ENCODE assay signal across 27 cellular contexts in the genomic region with DNA sequence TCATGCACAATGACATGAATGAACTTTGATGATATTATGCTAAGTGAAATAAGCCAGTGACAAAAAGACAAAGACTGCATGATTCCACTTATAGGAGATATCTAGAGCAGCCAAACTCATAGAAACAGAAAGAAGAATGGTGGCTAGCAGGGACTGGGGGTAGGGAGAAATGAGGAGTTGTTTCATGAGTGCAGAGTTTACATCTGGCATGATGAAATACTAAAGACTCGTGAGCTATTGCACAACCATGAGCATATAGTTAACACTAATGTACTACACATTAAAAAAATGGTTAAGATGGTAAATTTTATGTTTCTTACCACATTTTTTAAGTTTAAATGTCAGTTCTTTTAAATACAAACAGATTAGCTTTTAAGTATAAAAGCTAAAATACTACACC. TPM values are rescaled to one million over a fixed set of nuclear protein-coding genes. Genes with fewer than 3 reads are reported as not detected.
DNase-seq lines count a peak whose midpoint lies in the region; ATAC-seq and TF ChIP-seq lines count a peak whose summit lies in the region.
"Had no signal": no experiment of that assay in that cellular context is flagged by ENCODE, and none has a peak within 500 bp of the region (broad histone marks: within the 10 kb centered on the region; RNA-seq: fewer than 3 reads in every experiment).

No MANE protein-coding gene starts in this region.

- no peak for ATAC-seq in HG03342 (IDR thresholded peaks at IDR 0.05; ENCODE audit: unreplicated experiment)
- ATAC-seq: activated CD4-positive, CD25-positive, alpha-beta regulatory T cell treated with anti-CD3 and anti-CD28 coated beads, Interleukin-2, amount 50 U/mL, for 24 hours; activated T-cell treated with anti-CD3 and anti-CD28 coated beads, Interleukin-2, amount 50 U/mL, for 4 hours; lower lobe of right lung; stimulated activated naive CD8-positive, alpha-beta T cell treated with anti-CD3 and anti-CD28 coated beads, Interleukin-15, amount 100 ng/mL, for 72 hours had no signal

- H3K4me3 Mint-ChIP-seq in type B pancreatic cell = no peak overlapping the region
- H3K4me3 Mint-ChIP-seq: activated naive CD4-positive, alpha-beta T cell treated with anti-CD3 and anti-CD28 coated beads, Interleukin-2, amount 10 ng/mL, durations not matched to agents 7 days and 5 days; activated T-cell treated with anti-CD3 and anti-CD28 coated beads, Interleukin-2, amount 50 U/mL, for 4 hours; HFFc6; stimulated activated naive CD8-positive, alpha-beta T cell treated with anti-CD3 and anti-CD28 coated beads, Interleukin-15, amount 100 ng/mL, for 72 hours had no signal

- H3K27ac Mint-ChIP-seq in type B pancreatic cell = peak overlapping the region; percentile 86
- H3K27ac Mint-ChIP-seq: activated naive CD4-positive, alpha-beta T cell treated with anti-CD3 and anti-CD28 coated beads, Interleukin-2, amount 10 ng/mL, durations not matched to agents 7 days and 5 days; HFFc6; stimulated activated naive CD8-positive, alpha-beta T cell treated with anti-CD3 and anti-CD28 coated beads, Interleukin-15, amount 100 ng/mL, for 72 hours had no signal

- peak; percentile 68 for DNase-seq in SIG-M5 treated with dmso at 0.1 percent for 504 hours (lab: John Stamatoyannopoulos, UW; ENCODE audit: unreplicated experiment)
- DNase-seq in SIG-M5 (lab: John Stamatoyannopoulos, UW) = no peak
- peak; percentile 32 for DNase-seq in NOMO-1 treated with dmso at 0.1 percent for 144 hours (lab: John Stamatoyannopoulos, UW; ENCODE audit: unreplicated experiment)
- peak; percentile 51 for DNase-seq in epithelial cell of esophagus (ENCODE audit: low read depth)
- no peak for DNase-seq in type B pancreatic cell (ENCODE audit: extremely low spot score, unreplicated experiment)
- no peak for DNase-seq in GM19240 (ENCODE audit: insufficient read length, low spot score)
- no peak for DNase-seq in NCI-H226
- DNase-seq: activated CD8-positive, alpha-beta memory T cell treated with anti-CD3 and anti-CD28 coated beads for 24 hours; activated naive CD4-positive, alpha-beta T cell treated with anti-CD3 and anti-CD28 coated beads, Interleukin-2, amount 10 ng/mL, durations not matched to agents 7 days and 5 days; activated T-cell treated with anti-CD3 and anti-CD28 coated beads, Interleukin-2, amount 50 U/mL, for 4 hours; COR-L47; effector CD4-positive, alpha-beta T cell; esophagus squamous epithelium; HFFc6; hippocampal formation; lower lobe of right lung; NCI-H1048; NCI-H187 treated with DMSO at 0.1 percent for 48 hours; NCI-H2227 treated with DMSO at 0.1 percent for 48 hours; SK-N-SH; stimulated activated CD4-positive, alpha-beta T cell treated with anti-CD3 and anti-CD28 coated beads, Interleukin-4, amount 100 ng/mL, for 4 hours; stimulated activated naive CD8-positive, alpha-beta T cell treated with anti-CD3 and anti-CD28 coated beads, Interleukin-15, amount 100 ng/mL, for 72 hours; T-helper 9 cell had no signal

- no peaks in the 10 kb centered on the region for H3K9me3 Mint-ChIP-seq in type B pancreatic cell
- H3K9me3 Mint-ChIP-seq: activated T-cell treated with anti-CD3 and anti-CD28 coated beads, Interleukin-2, amount 50 U/mL, for 4 hours; stimulated activated naive CD8-positive, alpha-beta T cell treated with anti-CD3 and anti-CD28 coated beads, Interleukin-15, amount 100 ng/mL, for 72 hours had no signal

- H3K4me3 ChIP-seq in epithelial cell of esophagus (ENCODE audit: low read length) = no peak overlapping the region
- H3K4me3 ChIP-seq: ascending aorta, esophagus squamous epithelium, lower lobe of right lung, tibial nerve had no signal

- TF ChIP-seq CTCF in epithelial cell of esophagus (IDR thresholded peaks at IDR 0.05; ENCODE audit: insufficient read depth, low read depth, low read length, missing control alignments) = no peak
- TF ChIP-seq CTCF in type B pancreatic cell (conservative IDR thresholded peaks at IDR 0.05) = no peak

- H3K36me3 Mint-ChIP-seq in type B pancreatic cell = no peaks in the 10 kb centered on the region
- H3K36me3 Mint-ChIP-seq: activated naive CD4-positive, alpha-beta T cell treated with anti-CD3 and anti-CD28 coated beads, Interleukin-2, amount 10 ng/mL, durations not matched to agents 7 days and 5 days had no signal

- H3K4me1 Mint-ChIP-seq in type B pancreatic cell (ENCODE audit: unreplicated experiment) = peaks cover 5% of the 10 kb centered on the region
- H3K4me1 Mint-ChIP-seq: activated naive CD4-positive, alpha-beta T cell treated with anti-CD3 and anti-CD28 coated beads, Interleukin-2, amount 10 ng/mL, durations not matched to agents 7 days and 5 days; stimulated activated naive CD8-positive, alpha-beta T cell treated with anti-CD3 and anti-CD28 coated beads, Interleukin-15, amount 100 ng/mL, for 72 hours had no signal

- no peaks in the 10 kb centered on the region for H3K27me3 Mint-ChIP-seq in type B pancreatic cell
- H3K27me3 Mint-ChIP-seq: activated naive CD4-positive, alpha-beta T cell treated with anti-CD3 and anti-CD28 coated beads, Interleukin-2, amount 10 ng/mL, durations not matched to agents 7 days and 5 days; stimulated activated naive CD8-positive, alpha-beta T cell treated with anti-CD3 and anti-CD28 coated beads, Interleukin-15, amount 100 ng/mL, for 72 hours had no signal

RNA-seq across cellular contexts. Expression of a gene that starts 57.8 kb away (rescaled TPM):
- 20.7 and 26.2 TPM in 2 replicates for total RNA-seq in type B pancreatic cell (ENCODE audit: low replicate concordance)
- total RNA-seq: activated T-cell treated with anti-CD3 and anti-CD28 coated beads, Interleukin-2, amount 50 U/mL, for 4 hours; ascending aorta had no signal

Comparison
In these comparisons a context has a peak if more than half of its experiments do, and no peak if none do; other contexts are left out.
1. DNase-seq: peak in SIG-M5 treated with dmso at 0.1 percent for 504 hours (single experiment), NOMO-1 treated with dmso at 0.1 percent for 144 hours (single experiment) and epithelial cell of esophagus (single experiment); none in SIG-M5 (single experiment), type B pancreatic cell (single experiment), GM19240 (single experiment) and NCI-H226 (single experiment).